16 cellular contexts compared by ENCODE assay signal in genomic region chr2:223270538-223270937, GRCh38.
DNase-seq lines count a peak whose midpoint lies in the region; TF ChIP-seq lines count a peak whose summit lies in the region.
"Had no signal": no experiment of that assay in that cellular context is flagged by ENCODE, and none has a peak within 500 bp of the region (broad histone marks: within the 10 kb centered on the region; RNA-seq: fewer than 3 reads in every experiment).

No MANE protein-coding gene starts in this region.

- POLR2A ChIA-PET in PC-9 (lab: Charles Lee; ENCODE audit: unreplicated experiment), result no interaction called here

- DNase-seq in NCI-H1417 (lab: John Stamatoyannopoulos, UW) (peak in 2 of 3 experiments; percentile 19 to 63), NCI-H1417 treated with DMSO at 0.1 percent for 48 hours (lab: John Stamatoyannopoulos, UW) (no peak), NCI-H2227 (lab: John Stamatoyannopoulos, UW; ENCODE audit: unreplicated experiment) (peak; percentile 50), NCI-H82 treated with DMSO at 0.1 percent for 48 hours (lab: John Stamatoyannopoulos, UW; ENCODE audit: unreplicated experiment) (peak; percentile 50), mesenchymal stem cell (no peak), tibial artery (no peak), PC-9 (no peak)
- DNase-seq: AML-193; CD4-positive, alpha-beta T cell; DMS153; DMS79; GDM1; H9 had no signal

- H2BK120ac ChIP-seq in mesenchymal stem cell (ENCODE audit: low read depth, low read length), result no peak overlapping the region

- 97% methylated on average over 5 of the region's 5 CpGs for WGBS in mesenchymal stem cell

- H3K4me3 ChIP-seq in mesenchymal stem cell (ENCODE audit: insufficient read depth in 1 of 2, low read depth in 1 of 2, low read length in 2 of 2) (no peak overlapping the region), tibial artery (no peak overlapping the region), PC-9 (no peak overlapping the region)
- H3K4me3 ChIP-seq: A549 had no signal

- CTCF ChIA-PET in PC-9 (lab: Charles Lee), result no interaction called here

- H3K79me2 ChIP-seq in PC-9 (ENCODE audit: low read depth), result no peaks in the 10 kb centered on the region

- no peaks in the 10 kb centered on the region for H3K4me1 ChIP-seq in mesenchymal stem cell (ENCODE audit: control insufficient read depth, insufficient read depth, low read depth, low read length)
- no peaks in the 10 kb centered on the region for H3K4me1 ChIP-seq in tibial artery
- no peaks in the 10 kb centered on the region for H3K4me1 ChIP-seq in PC-9 (replicated peaks; ENCODE audit: insufficient read depth)
- H3K4me1 ChIP-seq: A549 had no signal

- intact Hi-C loops in tibial artery (cut with DNase I; ENCODE audit: low total_unique reads), result no loop called here
- intact Hi-C loops in PC-9 (cut with micrococcal nuclease; ENCODE audit: unreplicated experiment), result no loop called here

- no peak overlapping the region for H2BK5ac ChIP-seq in mesenchymal stem cell (ENCODE audit: low read depth, low read length, poor library complexity, severe bottlenecking)

- H3K4me2 ChIP-seq in mesenchymal stem cell (ENCODE audit: low read length, poor library complexity, severe bottlenecking), result no peak overlapping the region
- no peak overlapping the region for H3K4me2 ChIP-seq in PC-9
- H3K4me2 ChIP-seq: A549 had no signal

- BruUV-seq in PC-9 (replicated peaks; lab: Mats Ljungman, UMichigan), result no TSS peak

- H2AFZ ChIP-seq in mesenchymal stem cell (ENCODE audit: low read depth, low read length) (no peak overlapping the region), PC-9 (no peak overlapping the region)

- no peak overlapping the region for H4K91ac ChIP-seq in mesenchymal stem cell (ENCODE audit: low read length)

- no peaks in the 10 kb centered on the region for H3F3A ChIP-seq in PC-9 (ENCODE audit: insufficient read depth, low read depth)

- peak overlapping the region; percentile 75 for H2AK5ac ChIP-seq in mesenchymal stem cell (ENCODE audit: low read length, severe bottlenecking)

- H3K79me1 ChIP-seq in mesenchymal stem cell (replicated peaks; ENCODE audit: low read length, poor library complexity, severe bottlenecking), result no peaks in the 10 kb centered on the region

- H4K20me1 ChIP-seq in PC-9 (ENCODE audit: insufficient read depth), result no peaks in the 10 kb centered on the region

- no peak overlapping the region for H4K8ac ChIP-seq in mesenchymal stem cell (ENCODE audit: low read length)

- no peak overlapping the region for H3K27ac ChIP-seq in mesenchymal stem cell (ENCODE audit: low read length, poor library complexity, severe bottlenecking)
- no peak overlapping the region for H3K27ac ChIP-seq in tibial artery
- no peak overlapping the region for H3K27ac ChIP-seq in PC-9
- H3K27ac ChIP-seq: 22Rv1, A549, C4-2B had no signal

- H3K4ac ChIP-seq in mesenchymal stem cell (ENCODE audit: low read depth in 1 of 2, low read length in 2 of 2), result no peak overlapping the region

- H2BK12ac ChIP-seq in mesenchymal stem cell (ENCODE audit: low read length in 2 of 2), result no peak overlapping the region

- H3K27me3 ChIP-seq in mesenchymal stem cell (ENCODE audit: control insufficient read depth in 1 of 2, insufficient read depth in 1 of 2, low read length in 2 of 2) (no peaks in the 10 kb centered on the region), tibial artery (no peaks in the 10 kb centered on the region), PC-9 (ENCODE audit: insufficient read depth, low read depth) (no peaks in the 10 kb centered on the region)

- H2BK15ac ChIP-seq in mesenchymal stem cell (ENCODE audit: low read depth, poor library complexity, severe bottlenecking), result no peak overlapping the region

- H3K36me3 ChIP-seq in mesenchymal stem cell (ENCODE audit: control insufficient read depth in 1 of 2, insufficient read depth in 2 of 2, low read depth in 1 of 2, low read length in 2 of 2) (no peaks in the 10 kb centered on the region), tibial artery (no peaks in the 10 kb centered on the region), PC-9 (ENCODE audit: low read depth) (no peaks in the 10 kb centered on the region)

- no peak overlapping the region for H3K14ac ChIP-seq in mesenchymal stem cell (ENCODE audit: low read length in 2 of 2)

- TF ChIP-seq CTCF in tibial artery (IDR thresholded peaks at IDR 0.05), result no peak
- TF ChIP-seq CTCF in PC-9 (conservative IDR thresholded peaks at IDR 0.05), result no peak

- no peaks in the 10 kb centered on the region for H3K9me3 ChIP-seq in mesenchymal stem cell (ENCODE audit: control insufficient read depth, low read length)
- no peaks in the 10 kb centered on the region for H3K9me3 ChIP-seq in tibial artery
- no peaks in the 10 kb centered on the region for H3K9me3 ChIP-seq in PC-9 (ENCODE audit: insufficient read depth, low read depth)
- H3K9me3 ChIP-seq: A549 had no signal

- H3K9ac ChIP-seq in mesenchymal stem cell (ENCODE audit: low read length), result no peak overlapping the region

- no peak overlapping the region for H3K23ac ChIP-seq in mesenchymal stem cell (ENCODE audit: low read length in 2 of 2)

- H3K9me2 ChIP-seq in PC-9 (ENCODE audit: insufficient read depth), result 0 out of 2 replicates have a peak, but pooled peaks cover 4% of the 10 kb centered on the region

- no peak overlapping the region for H3K18ac ChIP-seq in mesenchymal stem cell (ENCODE audit: low read depth in 1 of 2, low read length in 2 of 2)

Comparison
In these comparisons a context has a peak if more than half of its experiments do, and no peak if none do; other contexts are left out.
1. DNase-seq: peak in NCI-H1417 (2 of 3), NCI-H2227 (single experiment) and NCI-H82 treated with DMSO at 0.1 percent for 48 hours (single experiment); none in NCI-H1417 treated with DMSO at 0.1 percent for 48 hours (single experiment), mesenchymal stem cell (single experiment), tibial artery (0 of 2) and PC-9 (0 of 2).